In the genomic region with DNA sequence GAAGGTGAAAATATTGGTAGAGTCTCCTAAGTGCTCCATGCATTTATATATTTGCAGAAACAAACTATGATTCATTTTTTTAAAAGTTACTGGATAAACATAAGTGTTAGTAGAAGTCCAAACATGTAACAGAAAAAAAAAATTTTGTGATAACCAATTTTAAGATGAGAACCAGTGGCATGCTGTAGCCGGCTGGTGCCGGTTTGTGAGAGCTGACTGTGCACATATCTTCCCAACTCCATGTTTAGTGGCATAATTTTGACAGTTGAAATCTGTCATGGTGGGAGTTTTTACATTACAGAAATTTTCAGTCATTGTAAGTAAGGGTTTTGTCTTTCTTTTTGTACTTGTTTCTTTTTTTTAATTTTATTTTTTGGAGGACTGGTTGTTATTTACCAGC, we compare ENCODE assay signal across 15 cellular contexts.
DNase-seq lines count a peak whose midpoint lies in the region; ATAC-seq and TF ChIP-seq lines count a peak whose summit lies in the region.
"Had no signal": no experiment of that assay in that cellular context is flagged by ENCODE, and none has a peak within 500 bp of the region (broad histone marks: within the 10 kb centered on the region; RNA-seq: fewer than 3 reads in every experiment).

No MANE protein-coding gene starts in this region.

- H3K4ac ChIP-seq in neuronal stem cell (ENCODE audit: low read length), result no peak overlapping the region

- no peak overlapping the region for H3K23ac ChIP-seq in neuronal stem cell (ENCODE audit: low read depth, low read length, poor library complexity)

- TF ChIP-seq POLR2A in breast epithelium (IDR thresholded peaks at IDR 0.05), result no peak

- BruUV-seq in OCI-LY7 (replicated peaks; lab: Mats Ljungman, UMichigan), result no TSS peak

- no peak overlapping the region for H3K4me2 ChIP-seq in GM23248 (ENCODE audit: unreplicated experiment)
- peak overlapping the region; percentile 57 for H3K4me2 ChIP-seq in OCI-LY7 (ENCODE audit: low read length)
- H3K4me2 ChIP-seq in neuronal stem cell (ENCODE audit: insufficient read depth, low read length, poor library complexity, severe bottlenecking), result no peak overlapping the region
- H3K4me2 ChIP-seq: BLaER1 had no signal

- POLR2A ChIA-PET in OCI-LY7 (lab: Charles Lee), result interaction anchor here (0.9 kb wide), 1 partner anchor 356 kb away, joined by 3 read pairs; no protein-coding TSS in a partner anchor

- H3K4me3 ChIP-seq in GM23248 (no peak overlapping the region), OCI-LY7 (ENCODE audit: low read depth, low read length, poor library complexity, severe bottlenecking) (no peak overlapping the region), endocrine pancreas (ENCODE audit: control insufficient read depth, insufficient read depth, low read length) (peak overlapping the region; percentile 61), neuronal stem cell (ENCODE audit: low read length in 2 of 2) (no peak overlapping the region), breast epithelium (no peak overlapping the region)
- H3K4me3 ChIP-seq: BLaER1 had no signal

- no peak overlapping the region for H3K27ac ChIP-seq in GM23248
- H3K27ac ChIP-seq in OCI-LY7 (ENCODE audit: low read depth, low read length, poor library complexity, severe bottlenecking), result no peak overlapping the region
- H3K27ac ChIP-seq in neuronal stem cell (replicated peaks; ENCODE audit: low read length), result no peak overlapping the region
- H3K27ac ChIP-seq in breast epithelium, result no peak overlapping the region
- H3K27ac ChIP-seq: 22Rv1, BLaER1, C4-2B had no signal

- CTCF ChIA-PET in OCI-LY7 (lab: Charles Lee; ENCODE audit: unreplicated experiment), result no interaction called here

- H3K18ac ChIP-seq in neuronal stem cell (ENCODE audit: low read length), result no peak overlapping the region

- H2AFZ ChIP-seq in GM23248, result peak overlapping the region; percentile 51; the same call in 1 of the 2 replicates
- no peak overlapping the region for H2AFZ ChIP-seq in OCI-LY7 (ENCODE audit: low read length)
- peak overlapping the region; percentile 74 for H2AFZ ChIP-seq in neuronal stem cell (ENCODE audit: low read length)

- TF ChIP-seq CTCF in OCI-LY7 (conservative IDR thresholded peaks at IDR 0.05; ENCODE audit: low read length) (no peak), breast epithelium (IDR thresholded peaks at IDR 0.05) (no peak)

- no peaks in the 10 kb centered on the region for H3F3A ChIP-seq in GM23248 (ENCODE audit: insufficient read depth)

- 45 to 51% methylated on average over 2 of the region's 2 CpGs for WGBS in GM23248 (ENCODE audit: low coverage in 1 of 2, low lambda C conversion rate in 2 of 2, missing lambda C conversion rate in 2 of 2), 2 experiments
- WGBS in neuronal stem cell (ENCODE audit: extremely low coverage in 2 of 2, insufficient read length in 2 of 2, insufficient replicate concordance in 1 of 2), 2 donors, result no CpG with 5 or more reads among the region's 2 CpGs

- H4K91ac ChIP-seq in neuronal stem cell (ENCODE audit: low read depth, low read length, poor library complexity), result no peak overlapping the region

- H3K9me2 ChIP-seq in GM23248 (ENCODE audit: insufficient read depth), result no peaks in the 10 kb centered on the region
- no peaks in the 10 kb centered on the region for H3K9me2 ChIP-seq in OCI-LY7 (ENCODE audit: insufficient read depth, low read length)

- no peak overlapping the region for H2BK5ac ChIP-seq in neuronal stem cell (ENCODE audit: low read length)

- no peak overlapping the region for H3K14ac ChIP-seq in neuronal stem cell (ENCODE audit: low read length)

- H3K79me1 ChIP-seq in neuronal stem cell (ENCODE audit: low read depth, low read length), result no peaks in the 10 kb centered on the region

- H3K4me1 ChIP-seq in GM23248 (ENCODE audit: insufficient read depth) (no peaks in the 10 kb centered on the region), OCI-LY7 (ENCODE audit: insufficient read depth, low read length, poor library complexity, severe bottlenecking) (peaks cover 11% of the 10 kb centered on the region), endocrine pancreas (ENCODE audit: control insufficient read depth, insufficient read depth, low read length) (peaks cover 4% of the 10 kb centered on the region), neuronal stem cell (ENCODE audit: control insufficient read depth in 2 of 2, insufficient read depth in 1 of 2, low read depth in 1 of 2, low read length in 2 of 2) (peaks cover 0 to 2% of the 10 kb centered on the region in 2 donors), breast epithelium (no peaks in the 10 kb centered on the region)
- H3K4me1 ChIP-seq: BLaER1, Caco-2 had no signal

- in situ Hi-C loops in GM23248 (cut with MboI), result no loop called here

- H4K20me1 ChIP-seq in GM23248 (ENCODE audit: insufficient read depth) (no peaks in the 10 kb centered on the region), OCI-LY7 (ENCODE audit: insufficient read depth, low read length) (no peaks in the 10 kb centered on the region)
- H4K20me1 ChIP-seq: BLaER1 had no signal

- no peaks in the 10 kb centered on the region for H3K79me2 ChIP-seq in GM23248 (ENCODE audit: insufficient read depth)
- no peaks in the 10 kb centered on the region for H3K79me2 ChIP-seq in OCI-LY7 (ENCODE audit: insufficient read depth, low read depth, low read length)

- H2BK15ac ChIP-seq in neuronal stem cell (ENCODE audit: low read length), result no peak overlapping the region

- no peak overlapping the region for H2BK12ac ChIP-seq in neuronal stem cell (ENCODE audit: low read length)

- H3K9ac ChIP-seq in GM23248 (no peak overlapping the region), endocrine pancreas (ENCODE audit: control insufficient read depth, insufficient read depth, low read length) (no peak overlapping the region), neuronal stem cell (ENCODE audit: low read depth, low read length, poor library complexity) (no peak overlapping the region)
- H3K9ac ChIP-seq: BLaER1 had no signal

- no peaks in the 10 kb centered on the region for H3K36me3 ChIP-seq in GM23248 (ENCODE audit: low read depth)
- no peaks in the 10 kb centered on the region for H3K36me3 ChIP-seq in OCI-LY7 (ENCODE audit: insufficient read depth, low read length)
- no peaks in the 10 kb centered on the region for H3K36me3 ChIP-seq in endocrine pancreas (ENCODE audit: control insufficient read depth, insufficient read depth, low read length)
- H3K36me3 ChIP-seq in neuronal stem cell (replicated peaks in 1 of 2; ENCODE audit: control insufficient read depth in 2 of 2, insufficient read depth in 2 of 2, low read length in 2 of 2), result no peaks in the 10 kb centered on the region
- H3K36me3 ChIP-seq in breast epithelium, result no peaks in the 10 kb centered on the region
- H3K36me3 ChIP-seq: BLaER1 had no signal

- H3K27me3 ChIP-seq in GM23248 (replicated peaks; ENCODE audit: insufficient read depth), result no peaks in the 10 kb centered on the region
- H3K27me3 ChIP-seq in endocrine pancreas (ENCODE audit: control insufficient read depth, insufficient read depth, low read length), result no peaks in the 10 kb centered on the region
- peaks cover 0 to 2% (median 0%) of the 10 kb centered on the region in 3 experiments for H3K27me3 ChIP-seq in neuronal stem cell (ENCODE audit: control insufficient read depth in 3 of 3, insufficient read depth in 3 of 3, low read depth in 1 of 3, low read length in 3 of 3)
- H3K27me3 ChIP-seq in breast epithelium, result no peaks in the 10 kb centered on the region
- H3K27me3 ChIP-seq: BLaER1 had no signal

- H3K9me3 ChIP-seq in GM23248 (ENCODE audit: low read depth), result no peaks in the 10 kb centered on the region
- no peaks in the 10 kb centered on the region for H3K9me3 ChIP-seq in OCI-LY7 (ENCODE audit: low read length)
- H3K9me3 ChIP-seq in endocrine pancreas (ENCODE audit: control insufficient read depth, low read length), result no peaks in the 10 kb centered on the region
- H3K9me3 ChIP-seq in neuronal stem cell (replicated peaks in 1 of 2; ENCODE audit: control insufficient read depth in 2 of 2, insufficient read depth in 1 of 2, low read depth in 1 of 2, low read length in 2 of 2), result peaks cover 2 to 3% of the 10 kb centered on the region in 2 donors
- no peaks in the 10 kb centered on the region for H3K9me3 ChIP-seq in breast epithelium
- H3K9me3 ChIP-seq: Caco-2 had no signal

- H4K8ac ChIP-seq in neuronal stem cell (ENCODE audit: low read depth, low read length), result no peak overlapping the region

- H2AK5ac ChIP-seq in neuronal stem cell (ENCODE audit: low read depth, low read length), result no peak overlapping the region

- intact Hi-C loops in OCI-LY7 (cut with micrococcal nuclease; ENCODE audit: unreplicated experiment), result no loop called here
- intact Hi-C loops in breast epithelium (cut with DNase I; ENCODE audit: low total_unique reads), result no loop called here

- no peak for ATAC-seq in HG02885 (IDR thresholded peaks at IDR 0.05; ENCODE audit: poor library complexity, unreplicated experiment)
- ATAC-seq: CD8-positive, alpha-beta T cell had no signal

- no peak overlapping the region for H2BK120ac ChIP-seq in neuronal stem cell (ENCODE audit: low read depth, low read length)

- DNase-seq in GM23248 (no peak), OCI-LY7 (ENCODE audit: low spot score) (no peak), neuronal stem cell (ENCODE audit: low spot score) (no peak), glomerular visceral epithelial cell (ENCODE audit: extremely low spot score) (no peak), breast epithelium (ENCODE audit: low spot score in 2 of 2) (no peak)
- no peak for DNase-seq in stimulated activated CD4-positive, alpha-beta T cell treated with anti-CD3 and anti-CD28 coated beads, Interleukin-2, amount 100 ng/mL, for 24 hours
- DNase-seq: Caco-2; CD8-positive, alpha-beta T cell; DND-41; H7 had no signal
